8 cellular contexts compared by ENCODE assay signal in genomic region chr1:3650248-3651010, GRCh38. TPM values are rescaled to one million over a fixed set of nuclear protein-coding genes. Genes with fewer than 3 reads are reported as not detected.
A peak's percentile ranks its signal among the peaks of the same experiment; 100 is the strongest.
DNase-seq lines count a peak whose midpoint lies in the region; ATAC-seq, FAIRE-seq and TF ChIP-seq lines count a peak whose summit lies in the region.
"Had no signal": no experiment of that assay in that cellular context is flagged by ENCODE, and none has a peak within 500 bp of the region (broad histone marks: within the 10 kb centered on the region; RNA-seq: fewer than 3 reads in every experiment).

No MANE protein-coding gene starts in this region.

- H2AFZ ChIP-seq in IMR-90 (replicated peaks; ENCODE audit: low read length, poor library complexity), result peak overlapping the region; percentile 23

- no peaks in the 10 kb centered on the region for H3K36me3 Mint-ChIP-seq in activated T-cell treated with anti-CD3 and anti-CD28 coated beads, Interleukin-2, amount 50 U/mL, for 72 hours (ENCODE audit: insufficient read depth in 2 of 2)
- peaks cover 5 to 10% of the 10 kb centered on the region in 2 donors for H3K36me3 Mint-ChIP-seq in stimulated activated naive B cell treated with anti-CD40 and anti-IgM and Interleukin-4, amounts not matched to agents 10 μg/mL and 1 μg/mL and 100 μg/mL, for 72 hours

- no peak overlapping the region; the same call in 1 of the 2 replicates for H3K56ac ChIP-seq in IMR-90 (ENCODE audit: extremely low read depth, insufficient read depth, low read length)

- no peak overlapping the region for H3K23ac ChIP-seq in IMR-90 (ENCODE audit: low read depth, low read length)

- peaks cover 4 to 10% of the 10 kb centered on the region in 2 experiments for H3K79me1 ChIP-seq in IMR-90 (ENCODE audit: low read depth in 1 of 2, low read length in 2 of 2)

- no peaks in the 10 kb centered on the region for H3K9me1 ChIP-seq in IMR-90 (ENCODE audit: insufficient read depth, low read length)

- POLR2A ChIA-PET in IMR-90 (lab: Charles Lee; ENCODE audit: unreplicated experiment), result no interaction called here

- CTCF ChIA-PET in IMR-90 (lab: Yijun Ruan, JAX), result interaction anchor here (1.0 kb wide), 1 partner anchor 78 kb away, joined by 3 read pairs; no protein-coding TSS in a partner anchor

- no peak for TF ChIP-seq RAD21 in IMR-90 (IDR thresholded peaks at IDR 0.05; ENCODE audit: low read length)

- H3K27ac ChIP-seq in IMR-90 (ENCODE audit: insufficient read depth, low read length), result no peak overlapping the region
- H3K27ac ChIP-seq in kidney (ENCODE audit: low read depth in 2 of 2, low read length in 2 of 2), result no peak overlapping the region
- H3K27ac ChIP-seq: epithelial cell of prostate had no signal

- H3K27me3 Mint-ChIP-seq in activated T-cell treated with anti-CD3 and anti-CD28 coated beads, Interleukin-2, amount 50 U/mL, for 72 hours (ENCODE audit: low read depth), result peaks cover 22% of the 10 kb centered on the region
- peaks cover 27 to 44% of the 10 kb centered on the region in 2 donors for H3K27me3 Mint-ChIP-seq in stimulated activated naive B cell treated with anti-CD40 and anti-IgM and Interleukin-4, amounts not matched to agents 10 μg/mL and 1 μg/mL and 100 μg/mL, for 72 hours

- no peak for ATAC-seq in IMR-90 (ENCODE audit: low read depth)
- ATAC-seq in activated T-cell treated with anti-CD3 and anti-CD28 coated beads, Interleukin-2, amount 50 U/mL, for 72 hours (replicated peaks in 1 of 2), result no peak
- ATAC-seq in stimulated activated naive B cell treated with anti-CD40 and anti-IgM and Interleukin-4, amounts not matched to agents 10 μg/mL and 1 μg/mL and 100 μg/mL, for 72 hours (replicated peaks), result no peak

- H3K14ac ChIP-seq in IMR-90 (replicated peaks; ENCODE audit: low read depth, low read length), result no peak overlapping the region

- H3K9ac ChIP-seq in IMR-90 (ENCODE audit: low read depth, low read length), result no peak overlapping the region
- H3K9ac ChIP-seq in kidney (ENCODE audit: low read length in 2 of 2), result no peak overlapping the region

- H2BK20ac ChIP-seq in IMR-90 (ENCODE audit: low read depth, low read length), result no peak overlapping the region

- 12% methylated on average over 13 of the region's 50 CpGs; no CpG with 5 or more reads in 1 of the 2 experiments for WGBS in IMR-90 (ENCODE audit: extremely low coverage in 2 of 2, insufficient read length in 1 of 2), 2 experiments

- no peak overlapping the region for H4K8ac ChIP-seq in IMR-90 (ENCODE audit: low read depth in 2 of 2, low read length in 2 of 2)

- H3K4me1 ChIP-seq in IMR-90 (ENCODE audit: control insufficient read depth, insufficient read depth, low read length), result no peaks in the 10 kb centered on the region; the same call in 1 of the 2 replicates
- peaks cover 0 to 12% of the 10 kb centered on the region in 2 donors for H3K4me1 ChIP-seq in kidney (ENCODE audit: control insufficient read depth in 1 of 2, insufficient read depth in 1 of 2, low read depth in 1 of 2, low read length in 2 of 2)

- H3K9me3 Mint-ChIP-seq in activated T-cell treated with anti-CD3 and anti-CD28 coated beads, Interleukin-2, amount 50 U/mL, for 72 hours, result no peaks in the 10 kb centered on the region
- H3K9me3 Mint-ChIP-seq in stimulated activated naive B cell treated with anti-CD40 and anti-IgM and Interleukin-4, amounts not matched to agents 10 μg/mL and 1 μg/mL and 100 μg/mL, for 72 hours, result no peaks in the 10 kb centered on the region

- H3K36me3 ChIP-seq in IMR-90 (ENCODE audit: control insufficient read depth, insufficient read depth, low read length) (peaks cover 13% of the 10 kb centered on the region; the same call in 1 of the 2 replicates), kidney (ENCODE audit: control insufficient read depth in 1 of 2, insufficient read depth in 2 of 2, low read length in 2 of 2) (no peaks in the 10 kb centered on the region)

- dilution Hi-C loops in IMR-90 (cut with HindIII; ENCODE audit: low sequenced_read_pairs, unreplicated experiment), result no loop called here

- no peak overlapping the region for H2AK9ac ChIP-seq in IMR-90 (replicated peaks; ENCODE audit: low read depth, low read length, poor library complexity)

- in situ Hi-C loops in IMR-90 (cut with MboI; ENCODE audit: low sequenced_read_pairs), result no loop called here

- peaks cover 50% of the 10 kb centered on the region for H3K27me3 ChIP-seq in IMR-90 (ENCODE audit: control insufficient read depth, insufficient read depth, low read length)

- intact Hi-C loops in IMR-90 (cut with micrococcal nuclease) (no loop called here), kidney (cut with DNase I) (no loop called here)

- no peak for FAIRE-seq in kidney (lab: Jason Lieb, UNC)

- peak overlapping the region; percentile 61 for H3K27ac Mint-ChIP-seq in activated T-cell treated with anti-CD3 and anti-CD28 coated beads, Interleukin-2, amount 50 U/mL, for 72 hours
- peak overlapping the region; percentile 21 for H3K27ac Mint-ChIP-seq in stimulated activated naive B cell treated with anti-CD40 and anti-IgM and Interleukin-4, amounts not matched to agents 10 μg/mL and 1 μg/mL and 100 μg/mL, for 72 hours

- DNase-seq in IMR-90, result no peak
- no peak for DNase-seq in activated T-cell treated with anti-CD3 and anti-CD28 coated beads, Interleukin-2, amount 50 U/mL, for 72 hours
- DNase-seq in kidney, result no peak
- DNase-seq in stimulated activated naive B cell treated with anti-CD40 and anti-IgM and Interleukin-4, amounts not matched to agents 10 μg/mL and 1 μg/mL and 100 μg/mL, for 72 hours, result no peak
- DNase-seq in iPS-NIHi11 (ENCODE audit: low spot score), result no peak
- no peak for DNase-seq in HCEC 1CT
- DNase-seq in NOMO-1 treated with DMSO at 0.1 percent for 48 hours (lab: John Stamatoyannopoulos, UW; ENCODE audit: unreplicated experiment), result no peak

- H2AK5ac ChIP-seq in IMR-90 (ENCODE audit: low read depth, low read length), result no peak overlapping the region

- BruUV-seq in IMR-90 (replicated peaks; lab: Mats Ljungman, UMichigan), result no TSS peak

- H3K4me3 Mint-ChIP-seq in activated T-cell treated with anti-CD3 and anti-CD28 coated beads, Interleukin-2, amount 50 U/mL, for 72 hours, result peak overlapping the region; percentile 81 to 88
- H3K4me3 Mint-ChIP-seq in stimulated activated naive B cell treated with anti-CD40 and anti-IgM and Interleukin-4, amounts not matched to agents 10 μg/mL and 1 μg/mL and 100 μg/mL, for 72 hours, result peak overlapping the region; percentile 80 to 90

- TF ChIP-seq CTCF in IMR-90 (conservative IDR thresholded peaks at IDR 0.05; ENCODE audit: low read depth, low read length), result no peak
- no peak for TF ChIP-seq CTCF in kidney (IDR thresholded peaks at IDR 0.05; ENCODE audit: borderline replicate concordance, extremely low read depth, insufficient read depth)

- H3K9me3 ChIP-seq in IMR-90 (ENCODE audit: control insufficient read depth, insufficient read depth, low read length) (no peaks in the 10 kb centered on the region), kidney (ENCODE audit: control insufficient read depth in 1 of 2, low read length in 2 of 2) (no peaks in the 10 kb centered on the region)

- H3K4ac ChIP-seq in IMR-90 (ENCODE audit: low read depth, low read length), result no peak overlapping the region

- no peak overlapping the region for H3K18ac ChIP-seq in IMR-90 (ENCODE audit: low read depth, low read length)

- peak overlapping the region; percentile 66; the same call in 1 of the 2 replicates for H3K4me2 ChIP-seq in IMR-90 (ENCODE audit: low read depth, low read length)

- no peak overlapping the region for H2BK5ac ChIP-seq in IMR-90 (ENCODE audit: low read depth, low read length, poor library complexity, severe bottlenecking)

- no peak for TF ChIP-seq POLR2A in IMR-90 (IDR thresholded peaks at IDR 0.05; ENCODE audit: low read depth, low read length)

- no peak overlapping the region for H2BK15ac ChIP-seq in IMR-90 (ENCODE audit: low read depth, low read length)

- H4K91ac ChIP-seq in IMR-90 (ENCODE audit: insufficient read depth, low read depth, low read length), result no peak overlapping the region

- H4K20me1 ChIP-seq in IMR-90 (ENCODE audit: insufficient read depth, low read length), result no peaks in the 10 kb centered on the region; the same call in 1 of the 2 replicates

- H3K4me3 ChIP-seq in IMR-90 (ENCODE audit: insufficient read depth, low read depth, low read length) (no peak overlapping the region), kidney (ENCODE audit: low read length in 2 of 2) (peak overlapping the region; percentile 78 to 79)

- H4K5ac ChIP-seq in IMR-90 (ENCODE audit: low read depth, low read length), result no peak overlapping the region

- H3K4me1 Mint-ChIP-seq in activated T-cell treated with anti-CD3 and anti-CD28 coated beads, Interleukin-2, amount 50 U/mL, for 72 hours (ENCODE audit: low read depth), result peaks cover 20% of the 10 kb centered on the region
- H3K4me1 Mint-ChIP-seq in stimulated activated naive B cell treated with anti-CD40 and anti-IgM and Interleukin-4, amounts not matched to agents 10 μg/mL and 1 μg/mL and 100 μg/mL, for 72 hours, result peaks cover 10 to 47% of the 10 kb centered on the region in 2 donors

- H2BK120ac ChIP-seq in IMR-90 (ENCODE audit: low read depth, low read length), result no peak overlapping the region

RNA-seq across cellular contexts. Expression of gene WRAP73, which starts 0.5 kb away (rescaled TPM):
- total RNA-seq in IMR-90 (2012; rRNA removed) (9.2 and 10.8 TPM in 2 replicates), kidney (18.4 TPM)
- polyA plus RNA-seq in IMR-90 (2012; rRNA removed) (23.6 and 24.4 TPM in 2 replicates), kidney (ENCODE audit: insufficient read depth, low read depth, low replicate concordance) (19.6 TPM)
- polyA plus RNA-seq in IMR-90 (2012; cell fraction: cytosol; rRNA removed), result 14.9 and 26.0 TPM in 2 replicates
- polyA plus RNA-seq in IMR-90 (2012; cell fraction: nucleus; rRNA removed; ENCODE audit: low replicate concordance), result 70.7 and 108 TPM in 2 replicates
- total RNA-seq in activated T-cell treated with anti-CD3 and anti-CD28 coated beads, Interleukin-2, amount 50 U/mL, for 72 hours, result 10 to 100 TPM; 39.9 TPM

RNA-seq across cellular contexts. Expression of gene TP73, which starts 1.9 kb away (rescaled TPM):
- total RNA-seq in IMR-90 (2012; rRNA removed) (not detected in 2 replicates), kidney (0.54 TPM)
- polyA plus RNA-seq in IMR-90 (2012; rRNA removed) (0.10 TPM in 1 of 2 replicates, not detected in the other), kidney (ENCODE audit: insufficient read depth, low read depth, low replicate concordance) (not detected)
- 0.03 TPM in 1 of 2 replicates, not detected in the other for polyA plus RNA-seq in IMR-90 (2012; cell fraction: cytosol; rRNA removed)
- polyA plus RNA-seq in IMR-90 (2012; cell fraction: nucleus; rRNA removed; ENCODE audit: low replicate concordance), result 0.10 and 0.16 TPM in 2 replicates
- total RNA-seq in activated T-cell treated with anti-CD3 and anti-CD28 coated beads, Interleukin-2, amount 50 U/mL, for 72 hours, result 1 to 10 TPM in 1 of 2 donors, under 1 TPM in 1; 0.65 to 1.3 TPM

RNA-seq across cellular contexts. Expression of gene TPRG1L, which starts 25.6 kb away (rescaled TPM):
- total RNA-seq in IMR-90 (2012; rRNA removed) (25.3 and 25.6 TPM in 2 replicates), kidney (37.1 TPM)
- polyA plus RNA-seq in IMR-90 (2012; rRNA removed) (38.1 and 39.5 TPM in 2 replicates), kidney (ENCODE audit: insufficient read depth, low read depth, low replicate concordance) (72.4 TPM)
- 33.5 and 37.2 TPM in 2 replicates for polyA plus RNA-seq in IMR-90 (2012; cell fraction: cytosol; rRNA removed)
- 11.6 and 15.3 TPM in 2 replicates for polyA plus RNA-seq in IMR-90 (2012; cell fraction: nucleus; rRNA removed; ENCODE audit: low replicate concordance)
- total RNA-seq in activated T-cell treated with anti-CD3 and anti-CD28 coated beads, Interleukin-2, amount 50 U/mL, for 72 hours, result 10 to 100 TPM; 12.5 to 15.5 TPM

RNA-seq across cellular contexts. Expression of gene MEGF6, which starts 39.1 kb away (rescaled TPM):
- 0.56 and 0.72 TPM in 2 replicates for total RNA-seq in IMR-90 (2012; rRNA removed)
- polyA plus RNA-seq in IMR-90 (2012; rRNA removed), result 4.1 and 5.4 TPM in 2 replicates
- polyA plus RNA-seq in IMR-90 (2012; cell fraction: cytosol; rRNA removed), result 3.4 and 5.5 TPM in 2 replicates
- 18.4 and 59.0 TPM in 2 replicates for polyA plus RNA-seq in IMR-90 (2012; cell fraction: nucleus; rRNA removed; ENCODE audit: low replicate concordance)
- 1 to 10 TPM; 4.9 to 6.8 TPM for total RNA-seq in activated T-cell treated with anti-CD3 and anti-CD28 coated beads, Interleukin-2, amount 50 U/mL, for 72 hours
- total RNA-seq in kidney, result 10.9 TPM
- polyA plus RNA-seq in kidney (ENCODE audit: insufficient read depth, low read depth, low replicate concordance), result 2.8 TPM
